2 cellular contexts compared by ENCODE assay signal in genomic region chr1:155070392-155070700, GRCh38.
TF ChIP-seq lines count a peak whose summit lies in the region.

No MANE protein-coding gene starts in this region.

TF ChIP-seq in GM23338, 12 proteins besides CTCF, POLR2A, EP300 and RAD21:
- TF ChIP-seq CREB1 (CRISPR knock-in tag; IDR thresholded peaks at IDR 0.05; ENCODE audit: low read depth), result no peak
- TF ChIP-seq REST (IDR thresholded peaks at IDR 0.05; ENCODE audit: unreplicated experiment), result no peak
- no peak for TF ChIP-seq ZNF331 (CRISPR knock-in tag; IDR thresholded peaks at IDR 0.05; ENCODE audit: low read depth)

TF ChIP-seq in SK-N-SH, 30 proteins besides CTCF, POLR2A, EP300 and RAD21:
- TF ChIP-seq POLR2AphosphoS5 (IDR thresholded peaks at IDR 0.05; ENCODE audit: low read depth, low read length) (no peak), MEF2A (IDR thresholded peaks at IDR 0.05; ENCODE audit: borderline replicate concordance, low read depth) (no peak), MXI1 (IDR thresholded peaks at IDR 0.05; ENCODE audit: low read depth, low read length) (no peak), TCF12 (IDR thresholded peaks at IDR 0.05) (no peak), IRF3 (IDR thresholded peaks at IDR 0.05; ENCODE audit: low read depth, low read length) (no peak), JUND (IDR thresholded peaks at IDR 0.05) (no peak), RFX5 (IDR thresholded peaks at IDR 0.05; ENCODE audit: low read length) (no peak), USF1 (IDR thresholded peaks at IDR 0.05; ENCODE audit: borderline replicate concordance, low read depth) (no peak), RXRA (IDR thresholded peaks at IDR 0.05; ENCODE audit: borderline replicate concordance, low read depth) (no peak), SMC3 (IDR thresholded peaks at IDR 0.05; ENCODE audit: low read depth, low read length) (no peak), GABPA (IDR thresholded peaks at IDR 0.05; ENCODE audit: low read depth) (no peak), RCOR1 (IDR thresholded peaks at IDR 0.05; ENCODE audit: low read length) (no peak), REST (IDR thresholded peaks at IDR 0.05; ENCODE audit: low read depth, low read length) (no peak), CHD2 (IDR thresholded peaks at IDR 0.05; ENCODE audit: low read length, partially characterized antibody) (no peak), FOXM1 (IDR thresholded peaks at IDR 0.05; ENCODE audit: low read depth) (no peak), FOXJ3 (CRISPR knock-in tag; IDR thresholded peaks at IDR 0.05) (no peak), ZBTB33 (IDR thresholded peaks at IDR 0.05; ENCODE audit: borderline replicate concordance, low read depth) (no peak), FOSL2 (IDR thresholded peaks at IDR 0.05; ENCODE audit: borderline replicate concordance, low read depth) (no peak), YY1 (IDR thresholded peaks at IDR 0.05; ENCODE audit: low read depth) (no peak)
